Comparison of ENCODE assay signal across 14 cellular contexts in genomic region chr1:203507227-203507626, GRCh38. TPM values are rescaled to one million over a fixed set of nuclear protein-coding genes. Genes with fewer than 3 reads are reported as not detected.
DNase-seq lines count a peak whose midpoint lies in the region; ATAC-seq and TF ChIP-seq lines count a peak whose summit lies in the region.
"Had no signal": no experiment of that assay in that cellular context is flagged by ENCODE, and none has a peak within 500 bp of the region (broad histone marks: within the 10 kb centered on the region; RNA-seq: fewer than 3 reads in every experiment).

No MANE protein-coding gene starts in this region.

- H3K56ac ChIP-seq in H9 (ENCODE audit: insufficient read length, low read depth, low read length): no peak overlapping the region

- H3K9me3 Mint-ChIP-seq in H9: no peaks in the 10 kb centered on the region
- no peaks in the 10 kb centered on the region for H3K9me3 Mint-ChIP-seq in activated T-helper 17 cell treated with anti-CD3 and anti-CD28 coated beads, Interleukin-2, amount 50 U/mL, for 72 hours
- no peaks in the 10 kb centered on the region for H3K9me3 Mint-ChIP-seq in CD8-positive, alpha-beta T cell
- H3K9me3 Mint-ChIP-seq in CD4-positive, alpha-beta memory T cell: no peaks in the 10 kb centered on the region

- no peak overlapping the region for H4K5ac ChIP-seq in H9 (ENCODE audit: insufficient read length, low read depth, low read length)

- H3K27ac Mint-ChIP-seq in H9: no peak overlapping the region; a peak in 1 of 7 replicates
- peak overlapping the region; percentile 37 for H3K27ac Mint-ChIP-seq in activated T-helper 17 cell treated with anti-CD3 and anti-CD28 coated beads, Interleukin-2, amount 50 U/mL, for 72 hours
- no peak overlapping the region for H3K27ac Mint-ChIP-seq in CD8-positive, alpha-beta T cell
- H3K27ac Mint-ChIP-seq in CD4-positive, alpha-beta memory T cell: no peak overlapping the region

- no peak overlapping the region for H2AFZ ChIP-seq in H9 (ENCODE audit: low read length)

- CTCF ChIA-PET in CD8-positive, alpha-beta T cell (lab: Charles Lee): interaction anchor here (0.9 to 8.8 kb wide), 7 partner anchors 19 to 621 kb away, joined by 3 to 178 read pairs (median 7); partner anchors contain the start of gene ATP2B4
- CTCF ChIA-PET in CD4-positive, alpha-beta memory T cell (lab: Charles Lee; ENCODE audit: partially characterized antibody): interaction anchor here (1.2 to 5.9 kb wide), 8 partner anchors 10 to 240 kb away, joined by 3 to 96 read pairs (median 5); no protein-coding TSS in a partner anchor

- H2BK120ac ChIP-seq in H9 (ENCODE audit: low read depth, low read length, poor library complexity, severe bottlenecking): no peak overlapping the region

- no peak overlapping the region for H3K9ac ChIP-seq in H9 (ENCODE audit: extremely low read depth, insufficient read length, low read length)

- H2AK5ac ChIP-seq in H9 (ENCODE audit: insufficient read length, low read length): no peak overlapping the region

- H3K23ac ChIP-seq in H9 (ENCODE audit: insufficient read length, low read depth, low read length): no peak overlapping the region

- H2BK12ac ChIP-seq in H9 (ENCODE audit: insufficient read length, low read depth, low read length): no peak overlapping the region

- H3K27me3 ChIP-seq in H9 (ENCODE audit: insufficient read depth, low read length) (no peaks in the 10 kb centered on the region; the same call in 1 of the 2 replicates), prostate gland (replicated peaks; ENCODE audit: insufficient read depth) (no peaks in the 10 kb centered on the region)
- no peaks in the 10 kb centered on the region for H3K27me3 ChIP-seq in CD8-positive, alpha-beta T cell (ENCODE audit: insufficient read depth, low read length)
- H3K27me3 ChIP-seq in CD4-positive, alpha-beta memory T cell (ENCODE audit: insufficient read depth, low read length): no peaks in the 10 kb centered on the region
- H3K27me3 ChIP-seq: pancreas had no signal

- H3K36me3 Mint-ChIP-seq in H9 (ENCODE audit: insufficient read depth in 1 of 3, low read depth in 3 of 3): no peaks in the 10 kb centered on the region
- H3K36me3 Mint-ChIP-seq in activated T-helper 17 cell treated with anti-CD3 and anti-CD28 coated beads, Interleukin-2, amount 50 U/mL, for 72 hours (ENCODE audit: low read depth): no peaks in the 10 kb centered on the region
- H3K36me3 Mint-ChIP-seq in CD8-positive, alpha-beta T cell: no peaks in the 10 kb centered on the region
- H3K36me3 Mint-ChIP-seq in CD4-positive, alpha-beta memory T cell: no peaks in the 10 kb centered on the region

- no peak overlapping the region for H3T11ph ChIP-seq in H9 (ENCODE audit: low read length)

- intact Hi-C loops in left cardiac atrium (cut with DNase I) (loop anchor here (5.0 to 10.0 kb wide), 3 partner anchors 110 to 268 kb away; partner anchors contain the start of gene ATP2B4 (in 1 of the 2)), prostate gland (cut with DNase I) (loop anchor here (5.0 kb wide), 1 partner anchor 120 kb away; the partner anchor contains the start of gene ATP2B4)
- intact Hi-C loops in CD8-positive, alpha-beta T cell (cut with DNase I, micrococcal nuclease): loop anchor here in 1 of 2 experiments (10.0 kb wide), 1 partner anchor 858 kb away; no protein-coding TSS in a partner anchor
- intact Hi-C loops in CD4-positive, alpha-beta memory T cell (cut with micrococcal nuclease): loop anchor here (10.0 kb wide), 1 partner anchor 258 kb away; the partner anchor contains the start of gene LAX1

- no peak overlapping the region for H2BK20ac ChIP-seq in H9 (ENCODE audit: low read depth, low read length, poor library complexity, severe bottlenecking)

- no CpG with 5 or more reads among the region's 3 CpGs for WGBS in H9 (ENCODE audit: extremely low coverage, insufficient read length, low lambda C conversion rate)
- WGBS in prostate gland: 45% methylated on average over 3 of the region's 3 CpGs

- no peak for TF ChIP-seq POLR2A in prostate gland (IDR thresholded peaks at IDR 0.05)

- peaks cover 17% of the 10 kb centered on the region for H3K27me3 Mint-ChIP-seq in H9 (ENCODE audit: low read depth)
- peaks cover 4% of the 10 kb centered on the region for H3K27me3 Mint-ChIP-seq in activated T-helper 17 cell treated with anti-CD3 and anti-CD28 coated beads, Interleukin-2, amount 50 U/mL, for 72 hours
- peaks cover 3% of the 10 kb centered on the region for H3K27me3 Mint-ChIP-seq in CD8-positive, alpha-beta T cell (ENCODE audit: low read depth)
- no peaks in the 10 kb centered on the region for H3K27me3 Mint-ChIP-seq in CD4-positive, alpha-beta memory T cell

- H3K79me2 ChIP-seq in H9 (ENCODE audit: insufficient read depth, low read length): no peaks in the 10 kb centered on the region

- TF ChIP-seq CTCF in H9 (conservative IDR thresholded peaks at IDR 0.05) (no peak), prostate gland (IDR thresholded peaks at IDR 0.05) (no peak)
- TF ChIP-seq CTCF in CD8-positive, alpha-beta T cell (IDR thresholded peaks at IDR 0.05): no peak

- H4K91ac ChIP-seq in H9 (ENCODE audit: insufficient read length, low read depth, low read length): no peak overlapping the region

- H3K4ac ChIP-seq in H9 (ENCODE audit: low read depth, low read length): no peak overlapping the region

- H3K79me1 ChIP-seq in H9 (ENCODE audit: insufficient read depth, low read depth, low read length, poor library complexity, severe bottlenecking): no peaks in the 10 kb centered on the region

- no peak for DNase-seq in H9
- peak; percentile 42 for DNase-seq in left cardiac atrium
- DNase-seq in retina: peak; percentile 73
- DNase-seq in CD8-positive, alpha-beta T cell: no peak
- no peak for DNase-seq in CD4-positive, alpha-beta memory T cell
- DNase-seq in prostate gland (ENCODE audit: low spot score): no peak
- no peak for DNase-seq in KG1 (lab: John Stamatoyannopoulos, UW)
- DNase-seq: Caco-2, NCI-H146, pancreas, RPMI8226, WERI-Rb-1 had no signal

- no peak overlapping the region for H2BK5ac ChIP-seq in H9 (ENCODE audit: insufficient read length, low read length)

- H3K4me3 Mint-ChIP-seq in H9: no peak overlapping the region
- H3K4me3 Mint-ChIP-seq in activated T-helper 17 cell treated with anti-CD3 and anti-CD28 coated beads, Interleukin-2, amount 50 U/mL, for 72 hours: no peak overlapping the region
- H3K4me3 Mint-ChIP-seq in CD8-positive, alpha-beta T cell: no peak overlapping the region
- no peak overlapping the region for H3K4me3 Mint-ChIP-seq in CD4-positive, alpha-beta memory T cell

- H3K23me2 ChIP-seq in H9 (ENCODE audit: insufficient read length, low read depth, low read length, poor library complexity, severe bottlenecking): no peaks in the 10 kb centered on the region

- H3K4me2 ChIP-seq in H9 (ENCODE audit: insufficient read depth, insufficient read length, low read length): no peak overlapping the region

- H3K27ac ChIP-seq in H9 (ENCODE audit: insufficient read length, low read depth, low read length) (no peak overlapping the region), prostate gland (no peak overlapping the region)
- no peak overlapping the region for H3K27ac ChIP-seq in CD8-positive, alpha-beta T cell (ENCODE audit: low read depth, low read length)
- H3K27ac ChIP-seq in CD4-positive, alpha-beta memory T cell (ENCODE audit: low read depth, low read length): no peak overlapping the region
- H3K27ac ChIP-seq: pancreas, WERI-Rb-1 had no signal

- no peak overlapping the region for H3K18ac ChIP-seq in H9 (ENCODE audit: insufficient read length, low read depth, low read length)

- H3K4me3 ChIP-seq in CD8-positive, alpha-beta T cell (ENCODE audit: low read depth, low read length): no peak overlapping the region
- H3K4me3 ChIP-seq in CD4-positive, alpha-beta memory T cell (ENCODE audit: low read length in 2 of 2): no peak overlapping the region
- H3K4me3 ChIP-seq in prostate gland: no peak overlapping the region
- H3K4me3 ChIP-seq: pancreas had no signal

- peaks cover 3% of the 10 kb centered on the region for H3K4me1 ChIP-seq in H9 (ENCODE audit: insufficient read depth, low read length)
- H3K4me1 ChIP-seq in CD8-positive, alpha-beta T cell (ENCODE audit: insufficient read depth, low read length): no peaks in the 10 kb centered on the region
- no peaks in the 10 kb centered on the region for H3K4me1 ChIP-seq in CD4-positive, alpha-beta memory T cell (ENCODE audit: insufficient read depth, low read length)
- H3K4me1 ChIP-seq in prostate gland (replicated peaks): no peaks in the 10 kb centered on the region
- H3K4me1 ChIP-seq: pancreas had no signal

- no peaks in the 10 kb centered on the region for H3K9me3 ChIP-seq in H9 (ENCODE audit: control insufficient read depth, low read depth, low read length)
- H3K9me3 ChIP-seq in CD8-positive, alpha-beta T cell (ENCODE audit: low read length): no peaks in the 10 kb centered on the region
- no peaks in the 10 kb centered on the region for H3K9me3 ChIP-seq in CD4-positive, alpha-beta memory T cell (ENCODE audit: control insufficient read depth in 1 of 2, low read length in 2 of 2)
- no peaks in the 10 kb centered on the region for H3K9me3 ChIP-seq in prostate gland
- H3K9me3 ChIP-seq: Caco-2, pancreas had no signal

- no peaks in the 10 kb centered on the region for H3K36me3 ChIP-seq in CD8-positive, alpha-beta T cell (ENCODE audit: insufficient read depth, low read length)
- no peaks in the 10 kb centered on the region for H3K36me3 ChIP-seq in CD4-positive, alpha-beta memory T cell (ENCODE audit: insufficient read depth, low read length)
- H3K36me3 ChIP-seq in prostate gland: no peaks in the 10 kb centered on the region
- H3K36me3 ChIP-seq: pancreas, WERI-Rb-1 had no signal

- H2BK15ac ChIP-seq in H9 (ENCODE audit: low read depth, low read length): no peak overlapping the region

- H3K4me1 Mint-ChIP-seq in H9: peaks cover 46 to 49% of the 10 kb centered on the region in 2 experiments
- no peaks in the 10 kb centered on the region for H3K4me1 Mint-ChIP-seq in activated T-helper 17 cell treated with anti-CD3 and anti-CD28 coated beads, Interleukin-2, amount 50 U/mL, for 72 hours
- H3K4me1 Mint-ChIP-seq in CD8-positive, alpha-beta T cell (ENCODE audit: low read depth): peaks cover 2% of the 10 kb centered on the region
- peaks cover 0 to 5% (median 3%) of the 10 kb centered on the region in 4 donors for H3K4me1 Mint-ChIP-seq in CD4-positive, alpha-beta memory T cell

- H3K14ac ChIP-seq in H9 (ENCODE audit: insufficient read depth, low read length): 0 out of 2 replicates have a peak overlapping the region, but pooled peaks have one; percentile 24

- no peaks in the 10 kb centered on the region for H4K20me1 ChIP-seq in H9 (ENCODE audit: control insufficient read depth, insufficient read depth, insufficient read length)

- POLR2A ChIA-PET in CD8-positive, alpha-beta T cell (lab: Charles Lee): interaction anchor here (1.2 kb wide), 1 partner anchor 23 kb away, joined by 3 read pairs; no protein-coding TSS in a partner anchor
- POLR2A ChIA-PET in CD4-positive, alpha-beta memory T cell (lab: Charles Lee; ENCODE audit: partially characterized antibody): interaction anchor here (0.8 kb wide), 1 partner anchor 119 kb away, joined by 3 read pairs; no protein-coding TSS in a partner anchor

- peak; percentile 9 for ATAC-seq in activated T-helper 17 cell treated with anti-CD3 and anti-CD28 coated beads, Interleukin-2, amount 50 U/mL, for 72 hours (replicated peaks)
- ATAC-seq in left cardiac atrium: peak; percentile 42 to 58
- ATAC-seq in CD8-positive, alpha-beta T cell: no peak
- ATAC-seq: pancreas had no signal

- H4K8ac ChIP-seq in H9 (replicated peaks; ENCODE audit: insufficient read length, low read depth, low read length): no peak overlapping the region

RNA-seq across cellular contexts. Expression of gene OPTC, which starts 13.3 kb away (rescaled TPM):
- total RNA-seq in H9 (2021) (0.68 and 1.1 TPM in 2 replicates), left cardiac atrium (not detected), prostate gland (not detected)
- not detected for total RNA-seq in activated T-helper 17 cell treated with anti-CD3 and anti-CD28 coated beads, Interleukin-2, amount 50 U/mL, for 72 hours
- total RNA-seq in CD8-positive, alpha-beta T cell: not detected
- not detected for total RNA-seq in CD4-positive, alpha-beta memory T cell
- not detected for polyA plus RNA-seq in CD4-positive, alpha-beta memory T cell
- total RNA-seq: Caco-2, dermis microvascular lymphatic vessel endothelial cell, pancreas had no signal
- polyA plus RNA-seq: pancreas had no signal

RNA-seq across cellular contexts. Expression of gene PRELP, which starts 31.6 kb away (rescaled TPM):
- 0.07 and 0.09 TPM in 2 replicates for total RNA-seq in H9 (2021)
- total RNA-seq in activated T-helper 17 cell treated with anti-CD3 and anti-CD28 coated beads, Interleukin-2, amount 50 U/mL, for 72 hours: not detected
- total RNA-seq in left cardiac atrium: 10 to 100 TPM; 47.4 to 71.7 TPM
- total RNA-seq in CD8-positive, alpha-beta T cell: not detected
- total RNA-seq in CD4-positive, alpha-beta memory T cell: not detected
- not detected for polyA plus RNA-seq in CD4-positive, alpha-beta memory T cell
- 10 to 100 TPM; 17.9 to 43.2 TPM for total RNA-seq in prostate gland
- total RNA-seq: Caco-2, dermis microvascular lymphatic vessel endothelial cell had no signal

Comparison
In these comparisons a context has a peak if more than half of its experiments do, and no peak if none do; other contexts are left out.
1. DNase-seq: peak in left cardiac atrium (single experiment) and retina (single experiment); none in H9 (single experiment), CD8-positive, alpha-beta T cell (0 of 7), CD4-positive, alpha-beta memory T cell (0 of 5), prostate gland (single experiment) and KG1 (single experiment).
2. RNA of gene PRELP, which starts 31.6 kb away (total RNA-seq): 47.4 to 71.7 TPM in left cardiac atrium and 17.9 to 43.2 TPM in prostate gland; 0.07 to 0.09 TPM in H9, not detected in activated T-helper 17 cell treated with anti-CD3 and anti-CD28 coated beads, Interleukin-2, amount 50 U/mL, for 72 hours, not detected in CD8-positive, alpha-beta T cell and not detected in CD4-positive, alpha-beta memory T cell; every median in the first group is over 10 times any median in the second.